34 cellular contexts compared by ENCODE assay signal in genomic region chr14:61803755-61804154, GRCh38. TPM values are rescaled to one million over a fixed set of nuclear protein-coding genes. Genes with fewer than 3 reads are reported as not detected.
DNase-seq lines count a peak whose midpoint lies in the region; ATAC-seq, FAIRE-seq and TF ChIP-seq lines count a peak whose summit lies in the region.
"Had no signal": no experiment of that assay in that cellular context is flagged by ENCODE, and none has a peak within 500 bp of the region (broad histone marks: within the 10 kb centered on the region; RNA-seq: fewer than 3 reads in every experiment).

No MANE protein-coding gene starts in this region.

- H3K9ac ChIP-seq in GM12878 (ENCODE audit: control insufficient read depth, insufficient read depth, low read length), result no peak overlapping the region
- H3K9ac ChIP-seq: BLaER1, parathyroid adenoma had no signal

- no peaks in the 10 kb centered on the region for H3K9me3 ChIP-seq in GM12878 (replicated peaks; ENCODE audit: control insufficient read depth, insufficient read depth, low read length)
- H3K9me3 ChIP-seq in left ventricle myocardium inferior (replicated peaks), result no peaks in the 10 kb centered on the region
- H3K9me3 ChIP-seq: BLaER1, esophagus squamous epithelium, heart left ventricle, left lung, right atrium auricular region, suprapubic skin, upper lobe of left lung had no signal

- TF ChIP-seq CTCF in GM12878 (IDR thresholded peaks at IDR 0.05 in 2 of 3, conservative IDR thresholded peaks at IDR 0.05 in 1 of 3; ENCODE audit: control insufficient read depth in 2 of 3, extremely low read depth in 1 of 3, insufficient read depth in 1 of 3, low read depth in 3 of 3, low read length in 3 of 3), result no peak
- TF ChIP-seq CTCF in left ventricle myocardium inferior (IDR thresholded peaks at IDR 0.05; ENCODE audit: borderline replicate concordance), result no peak

- 25% methylated on average over 2 of the region's 2 CpGs for WGBS in GM12878 (ENCODE audit: insufficient coverage, insufficient replicate concordance, low lambda C conversion rate, missing lambda C conversion rate)

- no peak overlapping the region for H3K4me3 ChIP-seq in GM12878
- H3K4me3 ChIP-seq in left ventricle myocardium inferior, result no peak overlapping the region
- H3K4me3 ChIP-seq: BLaER1, esophagus squamous epithelium, heart left ventricle, left lung, right atrium auricular region, smooth muscle cell, suprapubic skin, upper lobe of left lung had no signal

- POLR2A ChIA-PET in GM12878 (lab: Charles Lee), result no interaction called here

- intact Hi-C loops in GM12878 (cut with micrococcal nuclease; ENCODE audit: unreplicated experiment), result no loop called here
- intact Hi-C loops in left ventricle myocardium inferior (cut with micrococcal nuclease), result no loop called here
- intact Hi-C loops in left ventricle myocardium superior (cut with micrococcal nuclease), result no loop called here

- no peaks in the 10 kb centered on the region for H4K20me1 ChIP-seq in GM12878 (ENCODE audit: control insufficient read depth, insufficient read depth)
- H4K20me1 ChIP-seq: BLaER1 had no signal

- no TSS peak for BruUV-seq in GM12878 (replicated peaks; lab: Mats Ljungman, UMichigan)

- H3K27me3 ChIP-seq in GM12878 (replicated peaks in 1 of 2; ENCODE audit: control insufficient read depth in 2 of 2, insufficient read depth in 2 of 2, low read length in 1 of 2), result no peaks in the 10 kb centered on the region
- H3K27me3 ChIP-seq in left ventricle myocardium inferior (ENCODE audit: low read depth), result no peaks in the 10 kb centered on the region
- H3K27me3 ChIP-seq: BLaER1, esophagus squamous epithelium, left lung, right atrium auricular region, suprapubic skin, upper lobe of left lung had no signal

- CTCF ChIA-PET in GM12878 (lab: Yijun Ruan, JAX), result interaction anchor here (0.6 to 3.1 kb wide), 6 partner anchors 10 to 343 kb away, joined by 3 to 19 read pairs (median 3); no protein-coding TSS in a partner anchor

- RAD21 ChIA-PET in GM12878 (lab: Charles Lee; ENCODE audit: unreplicated experiment), result no interaction called here

- ATAC-seq in GM18867 (IDR thresholded peaks at IDR 0.05; ENCODE audit: unreplicated experiment) (peak; percentile 65), GM19467 (IDR thresholded peaks at IDR 0.05; ENCODE audit: unreplicated experiment) (peak; percentile 59), HG03097 (IDR thresholded peaks at IDR 0.05; ENCODE audit: low FRiP score, unreplicated experiment) (peak; percentile 61), GM12878 (peak; percentile 78), left ventricle myocardium superior (no peak)
- ATAC-seq in activated CD4-positive, CD25-positive, alpha-beta regulatory T cell treated with anti-CD3 and anti-CD28 coated beads, Interleukin-2, amount 50 U/mL, for 24 hours, result no peak
- ATAC-seq: HCT116, heart left ventricle, left lung, T-cell had no signal

- TF ChIP-seq EP300 in GM12878 (IDR thresholded peaks at IDR 0.05; ENCODE audit: borderline replicate concordance in 1 of 2, control insufficient read depth in 1 of 2, low read depth in 2 of 2, low read length in 2 of 2), result no peak

- in situ Hi-C loops in GM12878 (cut with MboI), result loop anchor here (25.0 kb wide), 1 partner anchor 1166 kb away; the partner anchor contains the start of gene SIX1

- no peak for TF ChIP-seq POLR2A in GM12878 (IDR thresholded peaks at IDR 0.05; ENCODE audit: low read depth, low read length)

- FAIRE-seq in GM12878 (lab: Jason Lieb, UNC), result no peak

- H3K4me2 ChIP-seq in GM12878 (ENCODE audit: control insufficient read depth, insufficient read depth), result no peak overlapping the region
- H3K4me2 ChIP-seq: BLaER1, smooth muscle cell had no signal

- H3K79me2 ChIP-seq in GM12878 (ENCODE audit: control insufficient read depth, insufficient read depth, low read length), result no peaks in the 10 kb centered on the region
- H3K79me2 ChIP-seq: parathyroid adenoma had no signal

- SMC1A ChIA-PET in GM12878 (lab: Charles Lee; ENCODE audit: uncharacterized antibody, unreplicated experiment), result interaction anchor here (1.0 to 1.8 kb wide), 4 partner anchors 15 to 327 kb away, joined by 3 to 8 read pairs (median 4); no protein-coding TSS in a partner anchor

- H3K4me1 ChIP-seq in GM12878 (ENCODE audit: control insufficient read depth, insufficient read depth, low read length) (no peaks in the 10 kb centered on the region), left ventricle myocardium inferior (no peaks in the 10 kb centered on the region)
- H3K4me1 ChIP-seq: BLaER1, esophagus squamous epithelium, heart left ventricle, parathyroid adenoma, right atrium auricular region, suprapubic skin, upper lobe of left lung had no signal

- no peak overlapping the region for H2AFZ ChIP-seq in GM12878 (ENCODE audit: control insufficient read depth, low read depth, low read length)
- H2AFZ ChIP-seq: parathyroid adenoma had no signal

- TF ChIP-seq RAD21 in GM12878 (IDR thresholded peaks at IDR 0.05; ENCODE audit: insufficient read depth, low read depth, low read length), result no peak

- no peak for DNase-seq in GM12878 (ENCODE audit: low read depth, low spot score)
- no peak for DNase-seq in left ventricle myocardium inferior
- no peak for DNase-seq in left ventricle myocardium superior
- DNase-seq: activated CD4-positive, alpha-beta memory T cell treated with anti-CD3 and anti-CD28 coated beads for 36 hours; activated CD4-positive, CD25-positive, alpha-beta regulatory T cell treated with anti-CD3 and anti-CD28 coated beads, Interleukin-2, amount 50 U/mL, for 72 hours; activated CD8-positive, alpha-beta memory T cell treated with anti-CD3 and anti-CD28 coated beads, Interleukin-2, amount 50 U/mL, for 4 hours; activated naive CD4-positive, alpha-beta T cell treated with Interleukin-2 at 50 U/mL for 16 hours; amniotic stem cell; DMS153; esophagus squamous epithelium; foreskin melanocyte; heart left ventricle; islet precursor cell; left lung; NCI-H146; NCI-H82; stimulated activated naive CD4-positive, alpha-beta T cell treated with Interleukin-2 at 50 U/mL for 16 hours; T-cell; upper lobe of left lung had no signal

- H3K36me3 ChIP-seq in GM12878 (ENCODE audit: control insufficient read depth in 2 of 2, insufficient read depth in 2 of 2, low read length in 1 of 2), result no peaks in the 10 kb centered on the region
- H3K36me3 ChIP-seq in left ventricle myocardium inferior, result no peaks in the 10 kb centered on the region
- H3K36me3 ChIP-seq: esophagus squamous epithelium, heart left ventricle, left lung, right atrium auricular region, suprapubic skin, upper lobe of left lung had no signal

- H3K27ac ChIP-seq in GM12878 (ENCODE audit: control insufficient read depth, insufficient read depth), result no peak overlapping the region
- no peak overlapping the region for H3K27ac ChIP-seq in left ventricle myocardium inferior (replicated peaks)
- H3K27ac ChIP-seq: BLaER1, esophagus squamous epithelium, heart left ventricle, left lung, parathyroid adenoma, right atrium auricular region, RWPE1, suprapubic skin, upper lobe of left lung had no signal

TF ChIP-seq in GM12878, 131 proteins besides CTCF, POLR2A, EP300 and RAD21 (continues in another document):
- no peak for TF ChIP-seq TCF3 (IDR thresholded peaks at IDR 0.05; ENCODE audit: borderline replicate concordance, insufficient read depth, low read depth, low read length)
- TF ChIP-seq SPI1 (IDR thresholded peaks at IDR 0.05; ENCODE audit: borderline replicate concordance, insufficient read depth, low read depth, low read length), result 0 out of 2 replicates have a peak, but pooled peaks have one; percentile 34
- TF ChIP-seq SRF (IDR thresholded peaks at IDR 0.05; ENCODE audit: low read depth in 2 of 2, low read length in 2 of 2), result no peak
- no peak for TF ChIP-seq PML (IDR thresholded peaks at IDR 0.05; ENCODE audit: low read length)
- TF ChIP-seq MTA2 (IDR thresholded peaks at IDR 0.05; ENCODE audit: low read depth), result no peak
- no peak for TF ChIP-seq POLR2AphosphoS5 (IDR thresholded peaks at IDR 0.05; ENCODE audit: low read length)

RNA-seq across cellular contexts. Expression of gene SYT16, which starts 8.7 kb away (rescaled TPM):
- total RNA-seq in GM12878 (2013; cell fraction: nucleolus; rRNA removed), result 0.54 and 1.2 TPM in 2 replicates
- total RNA-seq in GM12878 (2014; rRNA removed) (under 0.01 and 0.16 TPM in 2 replicates), GM12878 (2014; rRNA removed; fragmentation: Illumina TruSeq; extraction: Trizol) (0.13 and 0.14 TPM in 2 replicates), GM12878 (2021) (0.08 and 0.16 TPM in 2 replicates), left ventricle myocardium inferior (not detected), left ventricle myocardium superior (not detected)
- 0.01 TPM for polyA plus RNA-seq in GM12878 (2011; ENCODE audit: low read depth)
- polyA plus RNA-seq in GM12878 (2011; rRNA removed) (0.04 and 0.09 TPM in 2 replicates), GM12878 (2014; fragmentation: Illumina TruSeq; extraction: Trizol) (0.06 and 0.10 TPM in 2 replicates), GM12878 (2014; fragmentation: Nextera tagmentation; extraction: Ambion mirVana) (under 1 TPM; 0.04 to 0.11 TPM), GM12878 (2014; rRNA removed) (0.05 and 0.09 TPM in 2 replicates), GM12878 (2016; fragmentation: Nextera tagmentation; extraction: Ambion mirVana) (under 1 TPM in 1 of 2 experiments, not detected in 1; 0.08 TPM)
- under 0.01 and 0.01 TPM in 2 replicates for polyA plus RNA-seq in GM12878 (2011; cell fraction: cytosol; rRNA removed)
- polyA plus RNA-seq in GM12878 (2011; cell fraction: nucleus; rRNA removed), result 0.06 and 0.15 TPM in 2 replicates
- 0.03 and 0.07 TPM in 2 replicates for polyA plus RNA-seq in GM12878 (2012)
- 0.05 and 0.07 TPM in 2 replicates for polyA minus RNA-seq in GM12878 (2011; rRNA and poly(A)+ RNA removed)
- not detected in 2 replicates for polyA minus RNA-seq in GM12878 (2011; cell fraction: cytosol; rRNA and poly(A)+ RNA removed)
- 0.10 and 0.24 TPM in 2 replicates for polyA minus RNA-seq in GM12878 (2011; cell fraction: nucleus; rRNA and poly(A)+ RNA removed)
- total RNA-seq: activated CD4-positive, alpha-beta memory T cell treated with anti-CD3 and anti-CD28 coated beads for 36 hours; activated T-helper 1 cell treated with anti-CD3 and anti-CD28 coated beads, Interleukin-12 subunit alpha, Interleukin-12 subunit beta, Interleukin-2, Interleukin-4 antibody, amounts not matched to agents 30 ng/mL and 10 ng/mL and 1 ng/mL, durations not matched to agents 14 hours and 24 hours and 36 hours; myocyte; SK-MEL-5 had no signal
- polyA plus RNA-seq: heart left ventricle, IgD-negative memory B cell, smooth muscle cell had no signal

RNA-seq across cellular contexts. Expression of gene SNAPC1, which starts 41.5 kb away (rescaled TPM):
- 13.3 and 15.0 TPM in 2 replicates for total RNA-seq in GM12878 (2013; cell fraction: nucleolus; rRNA removed)
- total RNA-seq in GM12878 (2014; rRNA removed), result 4.5 and 4.9 TPM in 2 replicates
- total RNA-seq in GM12878 (2014; rRNA removed; fragmentation: Illumina TruSeq; extraction: Trizol), result 8.1 and 9.9 TPM in 2 replicates
- 4.5 and 4.7 TPM in 2 replicates for total RNA-seq in GM12878 (2021)
- polyA plus RNA-seq in GM12878 (2011; ENCODE audit: low read depth), result 1.8 TPM
- polyA plus RNA-seq in GM12878 (2011; rRNA removed), result 12.0 and 22.9 TPM in 2 replicates
- 4.4 and 6.9 TPM in 2 replicates for polyA plus RNA-seq in GM12878 (2011; cell fraction: cytosol; rRNA removed)
- polyA plus RNA-seq in GM12878 (2011; cell fraction: nucleus; rRNA removed), result 3.6 and 4.2 TPM in 2 replicates
- polyA plus RNA-seq in GM12878 (2012), result 2.8 and 6.6 TPM in 2 replicates
- 7.9 and 9.6 TPM in 2 replicates for polyA plus RNA-seq in GM12878 (2014; fragmentation: Illumina TruSeq; extraction: Trizol)
- polyA plus RNA-seq in GM12878 (2014; fragmentation: Nextera tagmentation; extraction: Ambion mirVana), result 1 to 10 TPM; 5.2 to 7.0 TPM
- polyA plus RNA-seq in GM12878 (2014; rRNA removed), result 3.6 and 5.6 TPM in 2 replicates
- 10 to 100 TPM in 1 of 2 experiments, 1 to 10 TPM in 1; 9.0 to 10.1 TPM for polyA plus RNA-seq in GM12878 (2016; fragmentation: Nextera tagmentation; extraction: Ambion mirVana)
- polyA minus RNA-seq in GM12878 (2011; rRNA and poly(A)+ RNA removed), result 2.0 and 2.6 TPM in 2 replicates
- 2.4 and 3.1 TPM in 2 replicates for polyA minus RNA-seq in GM12878 (2011; cell fraction: cytosol; rRNA and poly(A)+ RNA removed)
- polyA minus RNA-seq in GM12878 (2011; cell fraction: nucleus; rRNA and poly(A)+ RNA removed), result 1.8 and 2.1 TPM in 2 replicates
- total RNA-seq in left ventricle myocardium inferior, result 9.2 TPM
- 14.5 TPM for total RNA-seq in left ventricle myocardium superior

Comparison
In these comparisons a context has a peak if more than half of its experiments do, and no peak if none do; other contexts are left out.
1. ATAC-seq: peak in GM18867 (single experiment), GM19467 (single experiment), HG03097 (single experiment) and GM12878 (single experiment); none in activated CD4-positive, CD25-positive, alpha-beta regulatory T cell treated with anti-CD3 and anti-CD28 coated beads, Interleukin-2, amount 50 U/mL, for 24 hours (0 of 2) and left ventricle myocardium superior (single experiment).